Comparison of ENCODE assay signal across 20 cellular contexts in genomic region chr20:14928083-14928482, GRCh38.
A peak's percentile ranks its signal among the peaks of the same experiment; 100 is the strongest.
DNase-seq lines count a peak whose midpoint lies in the region; ATAC-seq, FAIRE-seq and TF ChIP-seq lines count a peak whose summit lies in the region.
"Had no signal": no experiment of that assay in that cellular context is flagged by ENCODE, and none has a peak within 500 bp of the region (broad histone marks: within the 10 kb centered on the region; RNA-seq: fewer than 3 reads in every experiment).

No MANE protein-coding gene starts in this region.

- TF ChIP-seq POLR2A in HepG2 (IDR thresholded peaks at IDR 0.05; ENCODE audit: insufficient read depth in 1 of 2, low read depth in 2 of 2, low read length in 2 of 2): no peak
- no peak for TF ChIP-seq POLR2A in right lobe of liver (IDR thresholded peaks at IDR 0.05)

- H3K36me3 ChIP-seq in HepG2 (replicated peaks in 1 of 2; ENCODE audit: control insufficient read depth in 1 of 2, insufficient read depth in 2 of 2, low read length in 2 of 2) (no peaks in the 10 kb centered on the region), right lobe of liver (no peaks in the 10 kb centered on the region)
- H3K36me3 ChIP-seq: neural progenitor cell had no signal

- H3K9ac ChIP-seq in HepG2 (ENCODE audit: insufficient read depth, low read depth, low read length): no peak overlapping the region
- H3K9ac ChIP-seq: GM23248, neural progenitor cell had no signal

- intact Hi-C loops in HepG2 (cut with micrococcal nuclease; ENCODE audit: unreplicated experiment) (no loop called here), right lobe of liver (cut with DNase I) (no loop called here)
- intact Hi-C loops in activated CD4-positive, alpha-beta memory T cell treated with anti-CD3 and anti-CD28 coated beads for 36 hours (cut with micrococcal nuclease): no loop called here

- no peak for TF ChIP-seq RAD21 in HepG2 (CRISPR knock-in tag; IDR thresholded peaks at IDR 0.05)

- WGBS in HepG2 (ENCODE audit: low lambda C conversion rate): 20% methylated on average over 3 of the region's 3 CpGs
- 45% methylated on average over 3 of the region's 3 CpGs for WGBS in right lobe of liver (ENCODE audit: insufficient coverage, low coverage, low lambda C conversion rate, missing lambda C conversion rate)

- in situ Hi-C loops in HepG2 (cut with HindIII; ENCODE audit: extremely low pct_ligation_motif_present, low pct_unique_long_range_greater_than_20kb): no loop called here

- no peaks in the 10 kb centered on the region for H3K4me1 Mint-ChIP-seq in activated CD4-positive, alpha-beta memory T cell treated with anti-CD3 and anti-CD28 coated beads for 36 hours (ENCODE audit: low read depth)
- no peaks in the 10 kb centered on the region for H3K4me1 Mint-ChIP-seq in activated T-helper 17 cell treated with anti-CD3 and anti-CD28 coated beads, Interleukin-2, amount 50 U/mL, for 72 hours
- H3K4me1 Mint-ChIP-seq: activated naive CD8-positive, alpha-beta T cell treated with anti-CD3 and anti-CD28 coated beads, Interleukin-2, amount 10 ng/mL, durations not matched to agents 7 days and 5 days; CD4-positive, alpha-beta memory T cell had no signal

- DNase-seq in HepG2 (ENCODE audit: low spot score): no peak
- no peak for DNase-seq in right lobe of liver
- peak; percentile 39 for DNase-seq in NCI-H2227 (lab: John Stamatoyannopoulos, UW; ENCODE audit: unreplicated experiment)
- DNase-seq in activated CD4-positive, alpha-beta memory T cell treated with anti-CD3 and anti-CD28 coated beads for 36 hours: no peak
- DNase-seq: activated CD8-positive, alpha-beta T cell treated with anti-CD3 and anti-CD28 coated beads for 36 hours; activated naive CD8-positive, alpha-beta T cell treated with anti-CD3 and anti-CD28 coated beads, Interleukin-2, amount 10 ng/mL, durations not matched to agents 7 days and 5 days; CD4-positive, alpha-beta memory T cell; GM23248; hypothalamus; kidney glomerular epithelial cell; NCI-H226; stimulated activated CD4-positive, alpha-beta T cell treated with anti-CD3 and anti-CD28 coated beads, Interleukin-15, amount 100 ng/mL, for 24 hours; stimulated activated naive CD8-positive, alpha-beta T cell treated with anti-CD3 and anti-CD28 coated beads, Interleukin-15, Interleukin-2, amounts not matched to agents 100 U/mL and 50 U/mL, for 24 hours; T-helper 1 cell had no signal

- no peaks in the 10 kb centered on the region for H3K4me1 ChIP-seq in HepG2 (ENCODE audit: insufficient read depth, low read length)
- no peaks in the 10 kb centered on the region for H3K4me1 ChIP-seq in right lobe of liver

- TF ChIP-seq CTCF in HepG2 (CRISPR knock-in tag; IDR thresholded peaks at IDR 0.05) (no peak), right lobe of liver (IDR thresholded peaks at IDR 0.05) (no peak)

- H3K36me3 Mint-ChIP-seq in activated CD4-positive, alpha-beta memory T cell treated with anti-CD3 and anti-CD28 coated beads for 36 hours: no peaks in the 10 kb centered on the region
- H3K36me3 Mint-ChIP-seq in activated T-helper 17 cell treated with anti-CD3 and anti-CD28 coated beads, Interleukin-2, amount 50 U/mL, for 72 hours (ENCODE audit: low read depth): no peaks in the 10 kb centered on the region
- H3K36me3 Mint-ChIP-seq: activated naive CD8-positive, alpha-beta T cell treated with anti-CD3 and anti-CD28 coated beads, Interleukin-2, amount 10 ng/mL, durations not matched to agents 7 days and 5 days; CD4-positive, alpha-beta memory T cell; neural progenitor cell had no signal

- H3K27me3 ChIP-seq in HepG2 (ENCODE audit: control insufficient read depth in 1 of 2, insufficient read depth in 2 of 2, low read length in 2 of 2): no peaks in the 10 kb centered on the region
- no peaks in the 10 kb centered on the region for H3K27me3 ChIP-seq in right lobe of liver
- H3K27me3 ChIP-seq: neural progenitor cell had no signal

- no peaks in the 10 kb centered on the region for H3K27me3 Mint-ChIP-seq in activated CD4-positive, alpha-beta memory T cell treated with anti-CD3 and anti-CD28 coated beads for 36 hours
- no peaks in the 10 kb centered on the region for H3K27me3 Mint-ChIP-seq in activated T-helper 17 cell treated with anti-CD3 and anti-CD28 coated beads, Interleukin-2, amount 50 U/mL, for 72 hours
- H3K27me3 Mint-ChIP-seq: activated CD8-positive, alpha-beta T cell treated with anti-CD3 and anti-CD28 coated beads for 36 hours; activated naive CD8-positive, alpha-beta T cell treated with anti-CD3 and anti-CD28 coated beads, Interleukin-2, amount 10 ng/mL, durations not matched to agents 7 days and 5 days; CD4-positive, alpha-beta memory T cell had no signal

- BruUV-seq in HepG2 (replicated peaks; lab: Mats Ljungman, UMichigan): no TSS peak

- H3K4me2 ChIP-seq in HepG2 (ENCODE audit: low read depth, low read length): no peak overlapping the region
- H3K4me2 ChIP-seq: neural progenitor cell had no signal

- CTCF ChIA-PET in HepG2 (lab: Yijun Ruan, JAX; ENCODE audit: low intra/inter-chr PET ratio, low total read pairs): no interaction called here
- CTCF ChIA-PET in activated CD4-positive, alpha-beta memory T cell treated with anti-CD3 and anti-CD28 coated beads for 36 hours (lab: Charles Lee): no interaction called here

- H3K27ac Mint-ChIP-seq in activated CD4-positive, alpha-beta memory T cell treated with anti-CD3 and anti-CD28 coated beads for 36 hours: no peak overlapping the region
- no peak overlapping the region for H3K27ac Mint-ChIP-seq in activated T-helper 17 cell treated with anti-CD3 and anti-CD28 coated beads, Interleukin-2, amount 50 U/mL, for 72 hours
- H3K27ac Mint-ChIP-seq: activated CD8-positive, alpha-beta T cell treated with anti-CD3 and anti-CD28 coated beads for 36 hours; activated naive CD8-positive, alpha-beta T cell treated with anti-CD3 and anti-CD28 coated beads, Interleukin-2, amount 10 ng/mL, durations not matched to agents 7 days and 5 days; CD4-positive, alpha-beta memory T cell had no signal

- peaks cover 16% of the 10 kb centered on the region for H3K9me3 Mint-ChIP-seq in activated CD4-positive, alpha-beta memory T cell treated with anti-CD3 and anti-CD28 coated beads for 36 hours
- H3K9me3 Mint-ChIP-seq in activated T-helper 17 cell treated with anti-CD3 and anti-CD28 coated beads, Interleukin-2, amount 50 U/mL, for 72 hours: peaks cover 8% of the 10 kb centered on the region

- no peaks in the 10 kb centered on the region for H4K20me1 ChIP-seq in HepG2 (ENCODE audit: insufficient read depth, low read length)

- FAIRE-seq in HepG2 (lab: Jason Lieb, UNC): no peak

- H3K9me3 ChIP-seq in HepG2 (ENCODE audit: low read length): no peaks in the 10 kb centered on the region
- H3K9me3 ChIP-seq in right lobe of liver: no peaks in the 10 kb centered on the region

- ATAC-seq in HepG2 (no peak), right lobe of liver (no peak), SK-N-SH treated with all-trans-retinoic acid at 6 μM for 48 hours (peak; percentile 32; the same call in 2 of the 3 replicates), GM21576 (IDR thresholded peaks at IDR 0.05; ENCODE audit: unreplicated experiment) (no peak), GM21381 (IDR thresholded peaks at IDR 0.05; ENCODE audit: unreplicated experiment) (no peak)
- no peak for ATAC-seq in activated T-helper 17 cell treated with anti-CD3 and anti-CD28 coated beads, Interleukin-2, amount 50 U/mL, for 72 hours (replicated peaks)
- ATAC-seq: activated CD8-positive, alpha-beta T cell treated with anti-CD3 and anti-CD28 coated beads for 36 hours; Panc1; stimulated activated naive CD8-positive, alpha-beta T cell treated with anti-CD3 and anti-CD28 coated beads, Interleukin-15, Interleukin-2, amounts not matched to agents 100 U/mL and 50 U/mL, for 24 hours had no signal

- H3K27ac ChIP-seq in HepG2 (ENCODE audit: extremely low read length, insufficient read depth, low read length) (no peak overlapping the region), right lobe of liver (no peak overlapping the region)
- H3K27ac ChIP-seq: GM23248, neural progenitor cell had no signal

- no peak overlapping the region for H2AFZ ChIP-seq in HepG2 (ENCODE audit: low read length)
- H2AFZ ChIP-seq: GM23248, neural progenitor cell had no signal

- H3K4me3 Mint-ChIP-seq in activated CD4-positive, alpha-beta memory T cell treated with anti-CD3 and anti-CD28 coated beads for 36 hours: no peak overlapping the region
- no peak overlapping the region for H3K4me3 Mint-ChIP-seq in activated T-helper 17 cell treated with anti-CD3 and anti-CD28 coated beads, Interleukin-2, amount 50 U/mL, for 72 hours
- H3K4me3 Mint-ChIP-seq: activated CD8-positive, alpha-beta T cell treated with anti-CD3 and anti-CD28 coated beads for 36 hours; activated naive CD8-positive, alpha-beta T cell treated with anti-CD3 and anti-CD28 coated beads, Interleukin-2, amount 10 ng/mL, durations not matched to agents 7 days and 5 days; CD4-positive, alpha-beta memory T cell; neural progenitor cell had no signal

- POLR2A ChIA-PET in HepG2 (lab: Yijun Ruan, JAX): no interaction called here
- POLR2A ChIA-PET in activated CD4-positive, alpha-beta memory T cell treated with anti-CD3 and anti-CD28 coated beads for 36 hours (lab: Charles Lee): no interaction called here

- no peaks in the 10 kb centered on the region for H3K79me2 ChIP-seq in HepG2 (ENCODE audit: insufficient read depth, low read length)

- H3K4me3 ChIP-seq in HepG2 (replicated peaks in 1 of 3; ENCODE audit: insufficient read depth in 1 of 3, low read depth in 2 of 3, low read length in 3 of 3) (no peak overlapping the region), right lobe of liver (no peak overlapping the region)
- H3K4me3 ChIP-seq: GM23248, neural progenitor cell had no signal

- TF ChIP-seq EP300 in HepG2 (IDR thresholded peaks at IDR 0.05; ENCODE audit: low read depth in 2 of 2, low read length in 2 of 2): no peak
- TF ChIP-seq EP300 in HepG2 (CRISPR knock-in tag; IDR thresholded peaks at IDR 0.05; ENCODE audit: borderline replicate concordance): no peak

TF ChIP-seq in SK-N-SH treated with all-trans-retinoic acid at 6 μM for 48 hours, 23 proteins besides CTCF, POLR2A, EP300 and RAD21:
- TF ChIP-seq OSR1 (CRISPR knock-in tag; IDR thresholded peaks at IDR 0.05) (no peak), POU6F1 (CRISPR knock-in tag; IDR thresholded peaks at IDR 0.05; ENCODE audit: borderline replicate concordance, low read depth) (no peak), ISL1 (CRISPR knock-in tag; IDR thresholded peaks at IDR 0.05) (peak; percentile 66)
TF ChIP-seq in SK-N-SH treated with all-trans-retinoic acid at 6 μM for 48 hours: peak in this region for 1.
